21 cellular contexts compared by ENCODE assay signal in genomic region chr12:19898009-19898408, GRCh38.
"Had no signal": no experiment of that assay in that cellular context is flagged by ENCODE, and none has a peak within 500 bp of the region (broad histone marks: within the 10 kb centered on the region; RNA-seq: fewer than 3 reads in every experiment).

No MANE protein-coding gene starts in this region.

- H3K4me1 ChIP-seq: neural progenitor cell, parathyroid adenoma, spleen, testis, upper lobe of right lung, uterus had no signal

- H3K9me3 ChIP-seq: esophagus squamous epithelium, sigmoid colon, testis, transverse colon, upper lobe of right lung, uterus had no signal

- DNase-seq: cortex of kidney; effector memory CD8-positive, alpha-beta T cell; erythroblast; esophagus squamous epithelium; foreskin melanocyte; glutamatergic neuron; mesenchymal stem cell; midbrain; naive thymus-derived CD4-positive, alpha-beta T cell; sigmoid colon; spleen; stimulated activated CD4-positive, alpha-beta T cell treated with anti-CD3 and anti-CD28 coated beads, Interleukin-4, amount 100 ng/mL, for 4 hours; stimulated activated naive CD8-positive, alpha-beta T cell treated with anti-CD3 and anti-CD28 coated beads, Interleukin-15, Interleukin-2, amounts not matched to agents 100 U/mL and 50 U/mL, for 24 hours; substantia nigra; testis; transverse colon; upper lobe of right lung; uterus had no signal

- H3K27me3 ChIP-seq: esophagus squamous epithelium, neural progenitor cell, sigmoid colon, spleen, testis, transverse colon, upper lobe of right lung, uterus had no signal

- H3K27ac ChIP-seq: esophagus squamous epithelium, neural progenitor cell, parathyroid adenoma, sigmoid colon, spleen, testis, transverse colon, upper lobe of right lung, uterus had no signal

- H3K36me3 ChIP-seq: esophagus squamous epithelium, neural progenitor cell, sigmoid colon, spleen, transverse colon, upper lobe of right lung, uterus had no signal

- ATAC-seq: effector memory CD8-positive, alpha-beta T cell; naive thymus-derived CD4-positive, alpha-beta T cell; stimulated activated memory B cell treated with anti-CD40 and anti-IgM and Interleukin-4, amounts not matched to agents 10 μg/mL and 1 μg/mL and 100 μg/mL, for 72 hours; stimulated activated naive CD8-positive, alpha-beta T cell treated with anti-CD3 and anti-CD28 coated beads, Interleukin-15, Interleukin-2, amounts not matched to agents 100 U/mL and 50 U/mL, for 24 hours; upper lobe of right lung had no signal

- H3K4me3 ChIP-seq: esophagus squamous epithelium, neural progenitor cell, sigmoid colon, spleen, testis, transverse colon, upper lobe of right lung, uterus had no signal
